Comparison of ENCODE assay signal across 8 cellular contexts in the genomic region with DNA sequence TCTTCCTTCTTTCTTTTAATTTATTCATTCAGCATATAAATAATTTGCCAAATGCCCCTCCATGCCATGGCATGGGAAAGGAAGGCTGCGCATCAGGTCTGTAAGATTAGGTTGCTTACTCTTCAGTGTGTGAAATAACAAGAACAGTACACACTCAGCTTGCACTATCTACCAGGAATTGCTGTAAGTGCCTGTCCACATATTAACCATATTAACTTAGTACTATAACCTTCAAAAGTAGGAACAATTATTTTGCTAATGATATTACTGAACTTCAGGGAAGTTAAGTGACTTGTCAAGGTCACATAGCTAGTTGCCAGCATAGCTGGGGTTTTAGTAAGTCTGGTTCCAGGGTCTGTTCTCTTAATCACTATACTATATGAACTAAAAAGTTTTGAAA.
"Had no signal": no experiment of that assay in that cellular context is flagged by ENCODE, and none has a peak within 500 bp of the region (broad histone marks: within the 10 kb centered on the region; RNA-seq: fewer than 3 reads in every experiment).

No MANE protein-coding gene starts in this region.

- H3K4me3 ChIP-seq: GM12878 had no signal

- DNase-seq: GDM1, GF-D8 had no signal

- ATAC-seq: GM12878 had no signal

- FAIRE-seq: G401.6, GM12878, GM12891, GM12892, GM18507, GM19239 had no signal
